17 cellular contexts compared by ENCODE assay signal in genomic region chr12:68880660-68881325, GRCh38. TPM values are rescaled to one million over a fixed set of nuclear protein-coding genes. Genes with fewer than 3 reads are reported as not detected.
"Had no signal": no experiment of that assay in that cellular context is flagged by ENCODE, and none has a peak within 500 bp of the region (broad histone marks: within the 10 kb centered on the region; RNA-seq: fewer than 3 reads in every experiment).

No MANE protein-coding gene starts in this region.

- ATAC-seq: activated CD8-positive, alpha-beta T cell treated with anti-CD3 and anti-CD28 coated beads, Interleukin-2, amount 10 ng/mL, durations not matched to agents 7 days and 5 days; activated naive CD4-positive, alpha-beta T cell treated with anti-CD3 and anti-CD28 coated beads, Interleukin-2, amount 50 U/mL, for 72 hours; left cardiac atrium had no signal

- H3K36me3 ChIP-seq: sigmoid colon, vagina had no signal

- H3K9me3 ChIP-seq: vagina had no signal

- H3K9me3 Mint-ChIP-seq: activated naive CD4-positive, alpha-beta T cell treated with anti-CD3 and anti-CD28 coated beads, Interleukin-2, amount 50 U/mL, for 72 hours had no signal

- H3K27me3 ChIP-seq: sigmoid colon, spleen, tibial nerve, vagina had no signal

- H3K4me3 Mint-ChIP-seq: activated CD8-positive, alpha-beta T cell treated with anti-CD3 and anti-CD28 coated beads, Interleukin-2, amount 10 ng/mL, durations not matched to agents 7 days and 5 days; neural crest cell; T-helper 1 cell treated with Interleukin-12 subunit alpha and Interleukin-12 subunit beta and Interleukin-4 antibody, amounts not matched to agents 30 μg/mL and 1 μg/mL, for 36 hours had no signal

- H3K27ac ChIP-seq: sigmoid colon, spleen, tibial nerve, vagina had no signal

- DNase-seq: activated CD4-positive, alpha-beta T cell treated with anti-CD3 and anti-CD28 coated beads for 48 hours; activated CD8-positive, alpha-beta memory T cell treated with anti-CD3 and anti-CD28 coated beads, Interleukin-2, amount 50 U/mL, for 4 hours; activated CD8-positive, alpha-beta T cell treated with anti-CD3 and anti-CD28 coated beads, Interleukin-2, amount 10 ng/mL, durations not matched to agents 7 days and 5 days; activated effector memory CD4-positive, alpha-beta T cell treated with anti-CD3 and anti-CD28 coated beads, Interleukin-2, amount 50 U/mL, for 16 hours; activated T-cell treated with anti-CD3 and anti-CD28 coated beads, Interleukin-2, amount 50 U/mL, for 48 hours; amniotic stem cell; left cardiac atrium; midbrain; sigmoid colon; spleen; stimulated activated CD4-positive, alpha-beta T cell treated with anti-CD3 and anti-CD28 coated beads, Interleukin-1b, Interleukin-23, amount 100 ng/mL, for 48 hours had no signal

- H3K27ac Mint-ChIP-seq: activated CD8-positive, alpha-beta T cell treated with anti-CD3 and anti-CD28 coated beads, Interleukin-2, amount 10 ng/mL, durations not matched to agents 7 days and 5 days; activated naive CD4-positive, alpha-beta T cell treated with anti-CD3 and anti-CD28 coated beads, Interleukin-2, amount 50 U/mL, for 72 hours; T-helper 1 cell treated with Interleukin-12 subunit alpha and Interleukin-12 subunit beta and Interleukin-4 antibody, amounts not matched to agents 30 μg/mL and 1 μg/mL, for 36 hours had no signal

- H3K4me3 ChIP-seq: lung, sigmoid colon, spleen, tibial nerve, vagina had no signal

RNA-seq across cellular contexts. Expression of gene CPM, which starts 52.2 kb away (rescaled TPM):
- total RNA-seq: neural crest cell had no signal
